ENCODE assay signal across 8 cellular contexts in genomic region chr14:72925815-72926291, GRCh38. TPM values are rescaled to one million over a fixed set of nuclear protein-coding genes. Genes with fewer than 3 reads are reported as not detected.
DNase-seq lines count a peak whose midpoint lies in the region; ATAC-seq and TF ChIP-seq lines count a peak whose summit lies in the region.

No MANE protein-coding gene starts in this region.

- H3K4me1 Mint-ChIP-seq in nephron progenitor cell = peaks cover 16% of the 10 kb centered on the region

- CTCF ChIA-PET in AG04449 (lab: Yijun Ruan, JAX) = interaction anchor here (1.1 to 4.4 kb wide), 3 partner anchors 22 to 412 kb away, joined by 7 to 38 read pairs (median 7); no protein-coding TSS in a partner anchor

- H3K27me3 ChIP-seq in ectodermal cell (ENCODE audit: control insufficient read depth, insufficient read depth, low read length, poor library complexity, severe bottlenecking) = peaks cover 8% of the 10 kb centered on the region

- POLR2A ChIA-PET in AG04449 (lab: Yijun Ruan, JAX) = no interaction called here

- peak overlapping the region; percentile 92 for H3K4me3 Mint-ChIP-seq in nephron progenitor cell

- ATAC-seq in GM19463 (IDR thresholded peaks at IDR 0.05; ENCODE audit: unreplicated experiment) = peak; percentile 19

- no peak for DNase-seq in AG04449 (ENCODE audit: low read depth, low spot score)
- DNase-seq in HuH-7.5 (ENCODE audit: low spot score) = peak; percentile 40
- no peak for DNase-seq in nephron progenitor cell
- no peak for DNase-seq in COLO668 (lab: John Stamatoyannopoulos, UW; ENCODE audit: unreplicated experiment)
- no peak for DNase-seq in posterior vena cava (ENCODE audit: low spot score)
- no peak for DNase-seq in A172 (ENCODE audit: low spot score)

- H3K27ac Mint-ChIP-seq in nephron progenitor cell = no peak overlapping the region

- H3K4me3 ChIP-seq in AG04449 (ENCODE audit: low read depth, low read length) = peak overlapping the region; percentile 95
- peak overlapping the region; percentile 75 for H3K4me3 ChIP-seq in ectodermal cell (ENCODE audit: insufficient read depth, low read depth, low read length)

- peaks cover 13% of the 10 kb centered on the region for H3K36me3 Mint-ChIP-seq in nephron progenitor cell (ENCODE audit: low read depth)

- intact Hi-C loops in posterior vena cava (cut with DNase I) = no loop called here

- H3K9me3 Mint-ChIP-seq in nephron progenitor cell = peaks cover 9% of the 10 kb centered on the region

- no peak for TF ChIP-seq CTCF in AG04449 (IDR thresholded peaks at IDR 0.05; ENCODE audit: insufficient read depth, low read length, missing control alignments)
- TF ChIP-seq CTCF in nephron progenitor cell (IDR thresholded peaks at IDR 0.05) = no peak

- H3K9me3 ChIP-seq in ectodermal cell (ENCODE audit: control insufficient read depth, low read length) = no peaks in the 10 kb centered on the region

- WGBS in ectodermal cell, 2 experiments = 17 to 19% methylated on average over 33 of the region's 33 CpGs

- H3K36me3 ChIP-seq in ectodermal cell (ENCODE audit: control insufficient read depth, insufficient read depth, low read length) = no peaks in the 10 kb centered on the region

- H3K27ac ChIP-seq in ectodermal cell (ENCODE audit: insufficient read depth, low read depth, low read length, poor library complexity, severe bottlenecking) = no peak overlapping the region

- peaks cover 10% of the 10 kb centered on the region for H3K27me3 Mint-ChIP-seq in nephron progenitor cell (ENCODE audit: low read depth, poor library complexity)

- H3K4me1 ChIP-seq in ectodermal cell (ENCODE audit: control insufficient read depth, insufficient read depth, low read length) = no peaks in the 10 kb centered on the region

RNA-seq across cellular contexts. Expression of gene DCAF4, which starts 0.4 kb away (rescaled TPM):
- polyA plus RNA-seq in ectodermal cell (2013, experiment 1 of 4) = 11.4 TPM
- polyA plus RNA-seq in ectodermal cell (2013, experiment 2 of 4) = 13.0 TPM
- polyA plus RNA-seq in ectodermal cell (2013, experiment 3 of 4) = 8.4 TPM
- polyA plus RNA-seq in ectodermal cell (2013, experiment 4 of 4) = 9.4 TPM
- total RNA-seq in posterior vena cava = 10 to 100 TPM in 1 of 2 donors, 1 to 10 TPM in 1; 7.4 to 11.3 TPM
- 32.5 and 47.9 TPM in 2 replicates for total RNA-seq in A172 (2014; rRNA removed; shearing (Covaris generic))

RNA-seq across cellular contexts. Expression of gene DPF3, which starts 32.0 kb away (rescaled TPM):
- polyA plus RNA-seq in ectodermal cell (2013, experiment 1 of 4) = 2.7 TPM
- polyA plus RNA-seq in ectodermal cell (2013, experiment 2 of 4) = 0.84 TPM
- polyA plus RNA-seq in ectodermal cell (2013, experiment 3 of 4) = 1.0 TPM
- 1.5 TPM for polyA plus RNA-seq in ectodermal cell (2013, experiment 4 of 4)
- total RNA-seq in posterior vena cava = under 1 TPM; 0.19 to 0.93 TPM
- total RNA-seq in A172 (2014; rRNA removed; shearing (Covaris generic)) = 1.3 and 3.2 TPM in 2 replicates
